8 cellular contexts compared by ENCODE assay signal in the genomic region with DNA sequence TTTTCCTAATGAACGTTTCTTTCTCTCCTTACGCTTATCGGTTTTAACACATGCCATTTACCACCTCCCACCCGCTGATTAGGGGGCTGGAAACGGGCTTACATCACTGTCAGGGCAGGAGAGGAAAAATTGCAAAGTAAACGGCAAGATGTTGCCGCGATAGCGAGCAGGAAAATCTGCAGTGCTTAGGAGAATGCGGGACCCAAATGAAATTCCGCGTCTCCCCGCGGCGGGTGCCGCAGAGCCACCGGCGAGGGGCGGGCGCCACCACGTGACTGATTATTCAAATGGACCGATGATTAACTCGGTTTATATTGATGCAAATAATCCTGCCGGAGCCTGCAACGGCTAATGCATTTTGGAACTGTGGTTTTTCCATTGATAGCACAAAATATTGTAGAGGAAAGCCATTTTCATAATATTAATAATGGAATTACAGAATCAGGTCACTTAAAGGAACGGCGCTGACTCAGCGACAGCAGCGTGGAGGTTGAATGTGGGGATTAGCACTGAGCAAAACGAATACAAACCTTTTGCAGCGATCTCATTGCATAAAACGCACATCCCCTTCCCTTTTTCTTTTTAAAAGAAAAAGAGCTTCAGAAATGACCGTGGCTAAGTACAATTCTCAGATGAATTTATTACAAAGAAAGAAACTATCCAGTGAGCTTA.
DNase-seq lines count a peak whose midpoint lies in the region; ATAC-seq and TF ChIP-seq lines count a peak whose summit lies in the region.

No MANE protein-coding gene starts in this region.

- H3K4me3 Mint-ChIP-seq in activated naive CD8-positive, alpha-beta T cell treated with anti-CD3 and anti-CD28 coated beads for 36 hours: peak overlapping the region; percentile 33

- no peaks in the 10 kb centered on the region for H3K9me3 Mint-ChIP-seq in activated naive CD8-positive, alpha-beta T cell treated with anti-CD3 and anti-CD28 coated beads for 36 hours

- peaks cover 0 to 13% (median 10%) of the 10 kb centered on the region in 4 donors for H3K4me1 ChIP-seq in sigmoid colon

- peaks cover 10% of the 10 kb centered on the region for H3K4me1 Mint-ChIP-seq in activated naive CD8-positive, alpha-beta T cell treated with anti-CD3 and anti-CD28 coated beads for 36 hours

- peaks cover 0 to 41% (median 3%) of the 10 kb centered on the region in 3 donors for H3K27me3 ChIP-seq in sigmoid colon

- TF ChIP-seq EP300 in sigmoid colon (IDR thresholded peaks at IDR 0.05): no peak

- intact Hi-C loops in sigmoid colon (cut with DNase I): no loop called here

- peak; percentile 18 for TF ChIP-seq CTCF in C4-2B (conservative IDR thresholded peaks at IDR 0.05)
- no peak for TF ChIP-seq CTCF in sigmoid colon (IDR thresholded peaks at IDR 0.05)

- no peak overlapping the region for H3K27ac Mint-ChIP-seq in activated naive CD8-positive, alpha-beta T cell treated with anti-CD3 and anti-CD28 coated beads for 36 hours

- peaks cover 70% of the 10 kb centered on the region for H3K27me3 Mint-ChIP-seq in activated naive CD8-positive, alpha-beta T cell treated with anti-CD3 and anti-CD28 coated beads for 36 hours

- WGBS in sigmoid colon, 2 donors: 3 to 8% methylated on average over 33 of the region's 33 CpGs

- H3K27ac ChIP-seq in C4-2B (no peak overlapping the region), sigmoid colon (no peak overlapping the region)

- H3K9me3 ChIP-seq in sigmoid colon: no peaks in the 10 kb centered on the region

- H3K36me3 Mint-ChIP-seq in activated naive CD8-positive, alpha-beta T cell treated with anti-CD3 and anti-CD28 coated beads for 36 hours: no peaks in the 10 kb centered on the region

- peak overlapping the region in 3 of 4 donors; percentile 28 to 38 (median 37) for H3K4me3 ChIP-seq in sigmoid colon

- DNase-seq in HT1080 (ENCODE audit: low read depth): peak; percentile 4
- peak; percentile 14 for DNase-seq in activated naive CD8-positive, alpha-beta T cell treated with anti-CD3 and anti-CD28 coated beads for 36 hours
- DNase-seq in hypothalamus (lab: John Stamatoyannopoulos, UW): peak in 41 of 51 donors; percentile 4 to 72 (median 29)
- DNase-seq in sigmoid colon: no peak
- no peak for DNase-seq in SKM-1 treated with dmso at 0.1 percent for 144 hours (lab: John Stamatoyannopoulos, UW; ENCODE audit: unreplicated experiment)

- H3K36me3 ChIP-seq in sigmoid colon: no peaks in the 10 kb centered on the region

- no peak for ATAC-seq in GM19324 (IDR thresholded peaks at IDR 0.05; ENCODE audit: low FRiP score, unreplicated experiment)
- no peak for ATAC-seq in HG03354 (IDR thresholded peaks at IDR 0.05; ENCODE audit: poor library complexity, severe bottlenecking, unreplicated experiment)

- no peak for TF ChIP-seq POLR2A in sigmoid colon (IDR thresholded peaks at IDR 0.05)

Comparison
In these comparisons a context has a peak if more than half of its experiments do, and no peak if none do; other contexts are left out.
1. DNase-seq: peak in HT1080 (single experiment), activated naive CD8-positive, alpha-beta T cell treated with anti-CD3 and anti-CD28 coated beads for 36 hours (single experiment) and hypothalamus (41 of 51); none in sigmoid colon (single experiment) and SKM-1 treated with dmso at 0.1 percent for 144 hours (single experiment).